ENCODE assay signal across 2 cellular contexts in the genomic region with DNA sequence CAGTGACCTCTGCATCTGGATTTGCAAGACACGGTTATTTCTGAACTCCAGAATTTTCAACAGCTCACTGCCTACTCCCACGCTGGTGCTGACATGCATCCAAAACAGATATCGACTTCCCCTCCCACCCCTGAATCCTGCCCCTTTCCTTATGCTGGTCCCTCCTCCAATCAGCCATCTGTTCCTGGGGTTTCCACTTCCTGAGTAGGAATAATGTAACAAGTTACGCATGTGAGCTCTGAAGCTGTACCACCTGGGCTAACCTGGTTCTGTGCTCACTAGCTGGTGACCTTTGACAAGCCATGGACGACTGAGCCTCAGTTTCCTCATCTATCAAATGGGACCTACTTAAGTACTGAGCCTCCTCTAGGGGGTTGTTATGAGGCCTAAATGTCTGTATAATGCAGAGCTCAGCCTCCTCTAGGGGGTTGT.
TF ChIP-seq lines count a peak whose summit lies in the region.

No MANE protein-coding gene starts in this region.

TF ChIP-seq in A549, 52 proteins besides CTCF, POLR2A, EP300 and RAD21 (continued from another document):
- TF ChIP-seq USF2 (IDR thresholded peaks at IDR 0.05): no peak
- TF ChIP-seq HES2 (IDR thresholded peaks at IDR 0.05): no peak
- no peak for TF ChIP-seq ZNF302 (CRISPR knock-in tag; IDR thresholded peaks at IDR 0.05)
- no peak for TF ChIP-seq HOXB13 (CRISPR knock-in tag; IDR thresholded peaks at IDR 0.05; ENCODE audit: low read depth)
- no peak for TF ChIP-seq KDM5A (IDR thresholded peaks at IDR 0.05)
- no peak for TF ChIP-seq FOSL2 (IDR thresholded peaks at IDR 0.05)
- no peak for TF ChIP-seq FOSL2 (CRISPR knock-in tag; IDR thresholded peaks at IDR 0.05)
- TF ChIP-seq NFE2L2 (conservative IDR thresholded peaks at IDR 0.05; ENCODE audit: low read length): no peak
- TF ChIP-seq GATA3 (IDR thresholded peaks at IDR 0.05; ENCODE audit: borderline replicate concordance): no peak

TF ChIP-seq in HEK293T, 16 proteins besides CTCF, POLR2A, EP300 and RAD21 (continued from another document):
- TF ChIP-seq FOXM1 (IDR thresholded peaks at IDR 0.05; ENCODE audit: borderline replicate concordance) (no peak), L3MBTL2 (conservative IDR thresholded peaks at IDR 0.05) (no peak), SP1 (IDR thresholded peaks at IDR 0.05) (no peak), NFRKB (IDR thresholded peaks at IDR 0.05) (no peak)
